Comparison of ENCODE assay signal across 25 cellular contexts in the genomic region with DNA sequence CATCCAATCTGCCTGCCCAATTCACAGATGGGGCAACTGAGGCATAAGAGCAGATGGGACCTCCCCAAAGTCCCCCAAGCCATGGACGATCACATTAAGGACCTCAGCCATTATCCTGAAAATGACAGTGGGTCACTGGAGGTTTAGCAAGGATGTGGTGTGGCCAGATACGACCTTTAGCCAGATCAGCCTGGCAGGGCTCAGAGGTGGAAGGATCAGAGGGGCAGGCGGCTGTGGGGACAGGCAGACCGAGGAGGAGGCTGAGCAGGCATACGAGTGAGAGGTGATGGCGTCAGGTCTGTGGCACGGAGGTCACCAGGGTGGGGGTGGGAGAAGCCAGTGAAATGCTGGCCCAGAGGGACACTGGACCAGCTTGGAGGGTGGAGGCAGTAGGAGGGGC. TPM values are rescaled to one million over a fixed set of nuclear protein-coding genes. Genes with fewer than 3 reads are reported as not detected.
DNase-seq lines count a peak whose midpoint lies in the region; ATAC-seq, FAIRE-seq and TF ChIP-seq lines count a peak whose summit lies in the region.
"Had no signal": no experiment of that assay in that cellular context is flagged by ENCODE, and none has a peak within 500 bp of the region (broad histone marks: within the 10 kb centered on the region; RNA-seq: fewer than 3 reads in every experiment).

No MANE protein-coding gene starts in this region.

- TF ChIP-seq CTCF in GM20000 (IDR thresholded peaks at IDR 0.05; ENCODE audit: extremely low read depth, missing control alignments) (no peak), natural killer cell (IDR thresholded peaks at IDR 0.05) (no peak)

- no peaks in the 10 kb centered on the region for H3K27me3 Mint-ChIP-seq in T-helper 1 cell treated with Interleukin-12 subunit alpha and Interleukin-12 subunit beta and Interleukin-4 antibody, amounts not matched to agents 30 μg/mL and 1 μg/mL, for 36 hours (ENCODE audit: low read depth)
- no peaks in the 10 kb centered on the region for H3K27me3 Mint-ChIP-seq in activated naive CD8-positive, alpha-beta T cell treated with anti-CD3 and anti-CD28 coated beads, Interleukin-2, amount 10 ng/mL, durations not matched to agents 7 days and 5 days
- no peaks in the 10 kb centered on the region for H3K27me3 Mint-ChIP-seq in natural killer cell (ENCODE audit: low read depth in 2 of 2)

- no peak for ATAC-seq in activated naive CD8-positive, alpha-beta T cell treated with anti-CD3 and anti-CD28 coated beads, Interleukin-2, amount 10 ng/mL, durations not matched to agents 7 days and 5 days (ENCODE audit: low read depth)
- no peak for ATAC-seq in natural killer cell
- no peak for ATAC-seq in HG03196 (IDR thresholded peaks at IDR 0.05; ENCODE audit: unreplicated experiment)
- ATAC-seq: left ventricle myocardium superior had no signal

- no peak for DNase-seq in T-helper 1 cell
- DNase-seq in GM20000 (ENCODE audit: low spot score), result peak; percentile 38
- DNase-seq in activated naive CD8-positive, alpha-beta T cell treated with anti-CD3 and anti-CD28 coated beads, Interleukin-2, amount 10 ng/mL, durations not matched to agents 7 days and 5 days, result no peak
- no peak for DNase-seq in natural killer cell
- no peak for DNase-seq in H4 (ENCODE audit: low spot score)
- DNase-seq in GM19239 (ENCODE audit: insufficient read length, low spot score), result no peak
- DNase-seq: 8988T; activated CD4-positive, alpha-beta T cell treated with anti-CD3 and anti-CD28 coated beads, Interleukin-2, amount 50 U/mL, for 4 hours; H9; left ventricle myocardium superior; NCI-H1105; NCI-H524 treated with DMSO at 0.1 percent for 48 hours; posterior cingulate gyrus; RPMI8226; sigmoid colon; stimulated activated naive CD4-positive, alpha-beta T cell; transverse colon had no signal

- H3K27ac Mint-ChIP-seq in T-helper 1 cell treated with Interleukin-12 subunit alpha and Interleukin-12 subunit beta and Interleukin-4 antibody, amounts not matched to agents 30 μg/mL and 1 μg/mL, for 36 hours, result peak overlapping the region; percentile 91
- H3K27ac Mint-ChIP-seq in activated naive CD8-positive, alpha-beta T cell treated with anti-CD3 and anti-CD28 coated beads, Interleukin-2, amount 10 ng/mL, durations not matched to agents 7 days and 5 days, result peak overlapping the region; percentile 98
- H3K27ac Mint-ChIP-seq in natural killer cell, result peak overlapping the region; percentile 94 to 99

- FAIRE-seq in GM19239 (lab: Jason Lieb, UNC), result no peak
- FAIRE-seq: astrocyte, D721Med, TTC549 had no signal

- no peak overlapping the region for H3K4me3 Mint-ChIP-seq in T-helper 1 cell treated with Interleukin-12 subunit alpha and Interleukin-12 subunit beta and Interleukin-4 antibody, amounts not matched to agents 30 μg/mL and 1 μg/mL, for 36 hours
- no peak overlapping the region for H3K4me3 Mint-ChIP-seq in activated naive CD8-positive, alpha-beta T cell treated with anti-CD3 and anti-CD28 coated beads, Interleukin-2, amount 10 ng/mL, durations not matched to agents 7 days and 5 days
- H3K4me3 Mint-ChIP-seq in natural killer cell, result no peak overlapping the region
- H3K4me3 Mint-ChIP-seq: H9 had no signal

- no peaks in the 10 kb centered on the region for H3K9me3 Mint-ChIP-seq in T-helper 1 cell treated with Interleukin-12 subunit alpha and Interleukin-12 subunit beta and Interleukin-4 antibody, amounts not matched to agents 30 μg/mL and 1 μg/mL, for 36 hours
- no peaks in the 10 kb centered on the region for H3K9me3 Mint-ChIP-seq in activated naive CD8-positive, alpha-beta T cell treated with anti-CD3 and anti-CD28 coated beads, Interleukin-2, amount 10 ng/mL, durations not matched to agents 7 days and 5 days
- H3K9me3 Mint-ChIP-seq in natural killer cell, result no peaks in the 10 kb centered on the region
- H3K9me3 Mint-ChIP-seq: H9 had no signal

- H3K4me1 Mint-ChIP-seq in T-helper 1 cell treated with Interleukin-12 subunit alpha and Interleukin-12 subunit beta and Interleukin-4 antibody, amounts not matched to agents 30 μg/mL and 1 μg/mL, for 36 hours (ENCODE audit: low read depth), result peaks cover 64% of the 10 kb centered on the region
- peaks cover 63% of the 10 kb centered on the region for H3K4me1 Mint-ChIP-seq in activated naive CD8-positive, alpha-beta T cell treated with anti-CD3 and anti-CD28 coated beads, Interleukin-2, amount 10 ng/mL, durations not matched to agents 7 days and 5 days
- peaks cover 48 to 62% of the 10 kb centered on the region in 2 donors for H3K4me1 Mint-ChIP-seq in natural killer cell

- intact Hi-C loops in natural killer cell (cut with micrococcal nuclease), result loop anchor here (2.0 kb wide), 1 partner anchor 15 kb away; no protein-coding TSS in a partner anchor

- POLR2A ChIA-PET in activated naive CD8-positive, alpha-beta T cell treated with anti-CD3 and anti-CD28 coated beads, Interleukin-2, amount 10 ng/mL, durations not matched to agents 7 days and 5 days (lab: Charles Lee), result interaction anchor here (0.7 to 10.9 kb wide), 7 partner anchors 10 to 78 kb away, joined by 3 to 167 read pairs (median 12); partner anchors contain the start of gene IL2RB

- peaks cover 37% of the 10 kb centered on the region for H3K36me3 Mint-ChIP-seq in T-helper 1 cell treated with Interleukin-12 subunit alpha and Interleukin-12 subunit beta and Interleukin-4 antibody, amounts not matched to agents 30 μg/mL and 1 μg/mL, for 36 hours (ENCODE audit: low read depth)
- H3K36me3 Mint-ChIP-seq in activated naive CD8-positive, alpha-beta T cell treated with anti-CD3 and anti-CD28 coated beads, Interleukin-2, amount 10 ng/mL, durations not matched to agents 7 days and 5 days, result peaks cover 29% of the 10 kb centered on the region
- H3K36me3 Mint-ChIP-seq in natural killer cell, result no peaks in the 10 kb centered on the region

RNA-seq across cellular contexts. Expression of gene TMPRSS6, which starts 14.1 kb away (rescaled TPM):
- 1 to 10 TPM; 1.8 to 2.2 TPM for total RNA-seq in activated naive CD8-positive, alpha-beta T cell treated with anti-CD3 and anti-CD28 coated beads, Interleukin-2, amount 10 ng/mL, durations not matched to agents 7 days and 5 days
- 1 to 10 TPM; 1.1 to 4.7 (median 3.4) TPM for total RNA-seq in natural killer cell
- total RNA-seq in H4 (2014; rRNA removed; shearing (Covaris generic)), result not detected in 2 replicates
- total RNA-seq: astrocyte, cerebellum, fibroblast of lung, H9, left ventricle myocardium superior, myocyte, sigmoid colon had no signal

RNA-seq across cellular contexts. Expression of gene IL2RB, which starts 26.1 kb away (rescaled TPM):
- total RNA-seq in activated naive CD8-positive, alpha-beta T cell treated with anti-CD3 and anti-CD28 coated beads, Interleukin-2, amount 10 ng/mL, durations not matched to agents 7 days and 5 days, result 100 to 1,000 TPM; 223 to 232 TPM
- 1,000 to 10,000 TPM in 2 of 3 donors, 100 to 1,000 TPM in 1; 905 to 1,386 (median 1,021) TPM for total RNA-seq in natural killer cell
- 0.08 TPM in 1 of 2 replicates, not detected in the other for total RNA-seq in H4 (2014; rRNA removed; shearing (Covaris generic))
- total RNA-seq: fibroblast of lung, myocyte had no signal

Comparison
In these comparisons a context has a peak if more than half of its experiments do, and no peak if none do; other contexts are left out.
1. RNA of gene IL2RB, which starts 26.1 kb away (total RNA-seq): 905 to 1,386 TPM in natural killer cell and 223 to 232 TPM in activated naive CD8-positive, alpha-beta T cell treated with anti-CD3 and anti-CD28 coated beads, Interleukin-2, amount 10 ng/mL, durations not matched to agents 7 days and 5 days; 0.08 TPM in H4; every median in the first group is over 100 times any median in the second.
2. Peak in every context shown above with its lines, with median percentiles within 50 percentile points of each other: H3K27ac Mint-ChIP-seq.